ENCODE assay signal across 8 cellular contexts in genomic region chr7:141585592-141586510, GRCh38. TPM values are rescaled to one million over a fixed set of nuclear protein-coding genes. Genes with fewer than 3 reads are reported as not detected.
DNase-seq lines count a peak whose midpoint lies in the region; ATAC-seq, FAIRE-seq and TF ChIP-seq lines count a peak whose summit lies in the region.

No MANE protein-coding gene starts in this region.

- H3K4me3 ChIP-seq in fibroblast of villous mesenchyme (ENCODE audit: low read depth, low read length): no peak overlapping the region

- FAIRE-seq in GM18507 (lab: Jason Lieb, UNC): peak; percentile 62

- no peak overlapping the region for H3K27ac ChIP-seq in RWPE1

- intact Hi-C loops in Right ventricle myocardium inferior (cut with DNase I): no loop called here

- CTCF ChIA-PET in RWPE1 (lab: Yijun Ruan, JAX): no interaction called here

- no peak for DNase-seq in GM18507 (ENCODE audit: extremely low spot score, insufficient read length, low read depth)
- peak; percentile 86 for DNase-seq in HCEC 1CT
- peak; percentile 49 for DNase-seq in RWPE1 (ENCODE audit: low spot score)
- peak; percentile 82 for DNase-seq in fibroblast of villous mesenchyme (ENCODE audit: low read depth)
- peak; percentile 65 for DNase-seq in stromal cell of bone marrow (ENCODE audit: low read depth)
- DNase-seq in activated CD8-positive, alpha-beta memory T cell treated with anti-CD3 and anti-CD28 coated beads for 24 hours: no peak
- DNase-seq in Right ventricle myocardium inferior (ENCODE audit: missing footprints): no peak
- no peak for DNase-seq in NCI-H2081 treated with DMSO at 0.1 percent for 48 hours (lab: John Stamatoyannopoulos, UW)

- TF ChIP-seq CTCF in RWPE1 (conservative IDR thresholded peaks at IDR 0.05; ENCODE audit: low read depth) (no peak), fibroblast of villous mesenchyme (IDR thresholded peaks at IDR 0.05; ENCODE audit: insufficient read depth, low read depth, low read length) (no peak)

- POLR2A ChIA-PET in RWPE1 (lab: Yijun Ruan, JAX; ENCODE audit: low non-redundant PET): no interaction called here

- ATAC-seq in Right ventricle myocardium inferior: no peak

RNA-seq across cellular contexts. Expression of gene AGK, which starts 34.6 kb away (rescaled TPM):
- 30.0 and 43.2 TPM in 2 replicates for total RNA-seq in fibroblast of villous mesenchyme
- 28.4 TPM for total RNA-seq in Right ventricle myocardium inferior

Comparison
In these comparisons a context has a peak if more than half of its experiments do, and no peak if none do; other contexts are left out.
1. DNase-seq: peak in HCEC 1CT (single experiment), RWPE1 (single experiment), fibroblast of villous mesenchyme (single experiment) and stromal cell of bone marrow (single experiment); none in GM18507 (single experiment), activated CD8-positive, alpha-beta memory T cell treated with anti-CD3 and anti-CD28 coated beads for 24 hours (single experiment), Right ventricle myocardium inferior (single experiment) and NCI-H2081 treated with DMSO at 0.1 percent for 48 hours (single experiment).